14 cellular contexts compared by ENCODE assay signal in genomic region chr10:84331091-84331490, GRCh38. TPM values are rescaled to one million over a fixed set of nuclear protein-coding genes. Genes with fewer than 3 reads are reported as not detected.
DNase-seq lines count a peak whose midpoint lies in the region; ATAC-seq, FAIRE-seq and TF ChIP-seq lines count a peak whose summit lies in the region.
"Had no signal": no experiment of that assay in that cellular context is flagged by ENCODE, and none has a peak within 500 bp of the region (broad histone marks: within the 10 kb centered on the region; RNA-seq: fewer than 3 reads in every experiment).

No MANE protein-coding gene starts in this region.

- peaks cover 40% of the 10 kb centered on the region for H3K79me2 ChIP-seq in mesendoderm (ENCODE audit: control insufficient read depth, insufficient read depth, low read length)

- CTCF ChIA-PET in A549 (lab: Yijun Ruan, JAX) = no interaction called here

- H3K27ac Mint-ChIP-seq in CD4-positive, CD25-positive, alpha-beta regulatory T cell = peak overlapping the region; percentile 88 to 97 (median 96)
- peak overlapping the region; percentile 99 for H3K27ac Mint-ChIP-seq in T-helper 17 cell

- TF ChIP-seq EP300 in A549 (IDR thresholded peaks at IDR 0.05) = no peak

- peak overlapping the region; percentile 30 for H3K56ac ChIP-seq in mesendoderm (ENCODE audit: low read length)

- peaks cover 11% of the 10 kb centered on the region for H3K79me1 ChIP-seq in mesendoderm (ENCODE audit: low read length)

- H3K23ac ChIP-seq in mesendoderm (ENCODE audit: low read length) = no peak overlapping the region

- no peak for DNase-seq in A549 (ENCODE audit: low read depth in 1 of 2, low spot score in 1 of 2)
- no peak for DNase-seq in CD4-positive, CD25-positive, alpha-beta regulatory T cell
- DNase-seq in T-helper 17 cell = no peak
- DNase-seq in mesendoderm = no peak
- DNase-seq in WERI-Rb-1 = no peak
- no peak for DNase-seq in NK-92 treated with Interleukin-12 subunit alpha and Interleukin-12 subunit beta, amount 100 ng/mL, for 24 hours (lab: John Stamatoyannopoulos, UW)
- no peak for DNase-seq in RPMI8226
- DNase-seq: MG63, NCI-H226, retina, testis had no signal

- no peak overlapping the region for H4K8ac ChIP-seq in mesendoderm (ENCODE audit: low read depth, low read length)

- H3K27me3 Mint-ChIP-seq in CD4-positive, CD25-positive, alpha-beta regulatory T cell = peaks cover 6% of the 10 kb centered on the region
- no peaks in the 10 kb centered on the region for H3K27me3 Mint-ChIP-seq in T-helper 17 cell

- POLR2A ChIA-PET in A549 (lab: Yijun Ruan, JAX) = no interaction called here

- WGBS in A549 (ENCODE audit: missing lambda C conversion rate) = 91% methylated on average over 2 of the region's 2 CpGs
- WGBS in mesendoderm (ENCODE audit: extremely low coverage, insufficient coverage, low lambda C conversion rate) = no CpG with 5 or more reads among the region's 2 CpGs

- H3K4me3 ChIP-seq in A549 (no peak overlapping the region), mesendoderm (ENCODE audit: low read length) (no peak overlapping the region), WERI-Rb-1 (ENCODE audit: low read depth, low read length) (no peak overlapping the region)
- peak overlapping the region; percentile 91 for H3K4me3 ChIP-seq in CD4-positive, CD25-positive, alpha-beta regulatory T cell (ENCODE audit: low read depth, low read length)
- H3K4me3 ChIP-seq: coronary artery, MG63, testis had no signal

- H4K5ac ChIP-seq in mesendoderm (ENCODE audit: low read length) = no peak overlapping the region

- no peak overlapping the region for H2AK5ac ChIP-seq in mesendoderm (ENCODE audit: low read length)

- H2BK5ac ChIP-seq in mesendoderm (ENCODE audit: low read length) = no peak overlapping the region

- H3K4me1 ChIP-seq in A549 (peaks cover 24% of the 10 kb centered on the region), mesendoderm (ENCODE audit: control insufficient read depth, low read depth, low read length) (peaks cover 8% of the 10 kb centered on the region)
- H3K4me1 ChIP-seq in CD4-positive, CD25-positive, alpha-beta regulatory T cell (ENCODE audit: control insufficient read depth, insufficient read depth, low read length, poor library complexity, severe bottlenecking) = peaks cover 40% of the 10 kb centered on the region

- no peak overlapping the region for H3K4ac ChIP-seq in mesendoderm (ENCODE audit: low read depth, low read length)

- no peaks in the 10 kb centered on the region for H3K36me3 Mint-ChIP-seq in CD4-positive, CD25-positive, alpha-beta regulatory T cell
- no peaks in the 10 kb centered on the region for H3K36me3 Mint-ChIP-seq in T-helper 17 cell (ENCODE audit: low read depth)

- H3K27ac ChIP-seq in A549 (no peak overlapping the region), mesendoderm (ENCODE audit: low read depth, low read length) (no peak overlapping the region), WERI-Rb-1 (no peak overlapping the region)
- H3K27ac ChIP-seq in CD4-positive, CD25-positive, alpha-beta regulatory T cell (ENCODE audit: insufficient read depth, low read length, poor library complexity, severe bottlenecking) = peak overlapping the region; percentile 90
- H3K27ac ChIP-seq: coronary artery, testis had no signal

- FAIRE-seq in A549 (lab: Jason Lieb, UNC) = no peak

- TF ChIP-seq CTCF in A549 (IDR thresholded peaks at IDR 0.05) (no peak), WERI-Rb-1 (IDR thresholded peaks at IDR 0.05; ENCODE audit: low read depth, low read length) (no peak)

- H3K9ac ChIP-seq in mesendoderm (ENCODE audit: low read length) = no peak overlapping the region

- H3K27me3 ChIP-seq in CD4-positive, CD25-positive, alpha-beta regulatory T cell (ENCODE audit: control insufficient read depth, insufficient read depth, low read length) = no peaks in the 10 kb centered on the region
- H3K27me3 ChIP-seq in mesendoderm (ENCODE audit: insufficient read depth, low read length, poor library complexity) (no peaks in the 10 kb centered on the region), WERI-Rb-1 (ENCODE audit: insufficient read depth, low read depth, severe bottlenecking) (no peaks in the 10 kb centered on the region)
- H3K27me3 ChIP-seq: MG63, testis had no signal

- no peak for TF ChIP-seq POLR2A in A549 (IDR thresholded peaks at IDR 0.05; ENCODE audit: low read length)

- H2BK15ac ChIP-seq in mesendoderm (replicated peaks; ENCODE audit: low read depth) = no peak overlapping the region

- no peak overlapping the region for H2BK120ac ChIP-seq in mesendoderm (ENCODE audit: low read depth, low read length)

- peaks cover 0 to 1% (median 0%) of the 10 kb centered on the region in 7 donors for H3K9me3 Mint-ChIP-seq in CD4-positive, CD25-positive, alpha-beta regulatory T cell

- TF ChIP-seq RAD21 in A549 (conservative IDR thresholded peaks at IDR 0.05 in 1 of 2, IDR thresholded peaks at IDR 0.05 in 1 of 2) = no peak

- H3K4me2 ChIP-seq in A549 (0 out of 3 replicates have a peak overlapping the region, but pooled peaks have one; percentile 11), mesendoderm (ENCODE audit: low read length) (no peak overlapping the region)

- H3K36me3 ChIP-seq in CD4-positive, CD25-positive, alpha-beta regulatory T cell (ENCODE audit: control insufficient read depth, insufficient read depth, low read length) = no peaks in the 10 kb centered on the region
- H3K36me3 ChIP-seq in mesendoderm (ENCODE audit: control insufficient read depth, insufficient read depth, low read length) (no peaks in the 10 kb centered on the region), WERI-Rb-1 (no peaks in the 10 kb centered on the region; the same call in 1 of the 2 replicates)
- H3K36me3 ChIP-seq: MG63 had no signal

- peaks cover 30 to 57% (median 43%) of the 10 kb centered on the region in 4 donors for H3K4me1 Mint-ChIP-seq in CD4-positive, CD25-positive, alpha-beta regulatory T cell
- peaks cover 44% of the 10 kb centered on the region for H3K4me1 Mint-ChIP-seq in T-helper 17 cell

- no peak overlapping the region for H3K18ac ChIP-seq in mesendoderm (ENCODE audit: low read length)

- ATAC-seq in A549 = no peak
- no peak for ATAC-seq in CD4-positive, CD25-positive, alpha-beta regulatory T cell (ENCODE audit: low read depth in 2 of 2)
- no peak for ATAC-seq in T-helper 17 cell
- no peak for ATAC-seq in HG03045 (IDR thresholded peaks at IDR 0.05; ENCODE audit: unreplicated experiment)
- ATAC-seq: Right ventricle myocardium inferior had no signal

- H3K4me3 Mint-ChIP-seq in CD4-positive, CD25-positive, alpha-beta regulatory T cell = peak overlapping the region; percentile 64 to 98 (median 88)
- peak overlapping the region; percentile 92 for H3K4me3 Mint-ChIP-seq in T-helper 17 cell

- H3K9me3 ChIP-seq in A549 (no peaks in the 10 kb centered on the region), T-helper 17 cell (ENCODE audit: control insufficient read depth, low read length, poor library complexity, severe bottlenecking) (no peaks in the 10 kb centered on the region), WERI-Rb-1 (ENCODE audit: severe bottlenecking) (no peaks in the 10 kb centered on the region)
- H3K9me3 ChIP-seq in CD4-positive, CD25-positive, alpha-beta regulatory T cell (ENCODE audit: control insufficient read depth in 2 of 2, low read length in 2 of 2) = no peaks in the 10 kb centered on the region
- H3K9me3 ChIP-seq: MG63, testis had no signal

TF ChIP-seq in A549, 52 proteins besides CTCF, POLR2A, EP300 and RAD21:
- TF ChIP-seq ELK1 (IDR thresholded peaks at IDR 0.05; ENCODE audit: low read depth, low read length) (no peak), SREBF2 (IDR thresholded peaks at IDR 0.05) (no peak)

RNA-seq across cellular contexts. Expression of gene CCSER2, which starts 2.7 kb away (rescaled TPM):
- 26.4 and 28.2 TPM in 2 replicates for polyA plus RNA-seq in A549 (2011; rRNA removed)
- 4.8 and 6.0 TPM in 2 replicates for polyA plus RNA-seq in A549 (2012; cell fraction: cytosol; rRNA removed)
- polyA plus RNA-seq in A549 (2012; cell fraction: nucleus; rRNA removed) = 2.8 and 4.4 TPM in 2 replicates
- 8.2 to 9.2 TPM (median 8.3 TPM) in 3 replicates for polyA plus RNA-seq in A549 (2017; fragmentation: RNase III; extraction: RNeasy Plus Mini Kit Qiagen cat#74134 plus additional on column Dnase treatment)
- polyA minus RNA-seq in A549 (2011; rRNA and poly(A)+ RNA removed) = 23.5 and 25.4 TPM in 2 replicates
- 110 TPM for total RNA-seq in CD4-positive, CD25-positive, alpha-beta regulatory T cell
- 10 to 100 TPM; 45.7 to 78.5 (median 70.9) TPM for polyA plus RNA-seq in CD4-positive, CD25-positive, alpha-beta regulatory T cell
- total RNA-seq in T-helper 17 cell = 100 to 1,000 TPM; 137 to 138 TPM
- 26.4 TPM for polyA plus RNA-seq in mesendoderm (2013, experiment 1 of 2)
- polyA plus RNA-seq in mesendoderm (2013, experiment 2 of 2) = 28.3 TPM
